Comparison of ENCODE assay signal across 8 cellular contexts in the genomic region with DNA sequence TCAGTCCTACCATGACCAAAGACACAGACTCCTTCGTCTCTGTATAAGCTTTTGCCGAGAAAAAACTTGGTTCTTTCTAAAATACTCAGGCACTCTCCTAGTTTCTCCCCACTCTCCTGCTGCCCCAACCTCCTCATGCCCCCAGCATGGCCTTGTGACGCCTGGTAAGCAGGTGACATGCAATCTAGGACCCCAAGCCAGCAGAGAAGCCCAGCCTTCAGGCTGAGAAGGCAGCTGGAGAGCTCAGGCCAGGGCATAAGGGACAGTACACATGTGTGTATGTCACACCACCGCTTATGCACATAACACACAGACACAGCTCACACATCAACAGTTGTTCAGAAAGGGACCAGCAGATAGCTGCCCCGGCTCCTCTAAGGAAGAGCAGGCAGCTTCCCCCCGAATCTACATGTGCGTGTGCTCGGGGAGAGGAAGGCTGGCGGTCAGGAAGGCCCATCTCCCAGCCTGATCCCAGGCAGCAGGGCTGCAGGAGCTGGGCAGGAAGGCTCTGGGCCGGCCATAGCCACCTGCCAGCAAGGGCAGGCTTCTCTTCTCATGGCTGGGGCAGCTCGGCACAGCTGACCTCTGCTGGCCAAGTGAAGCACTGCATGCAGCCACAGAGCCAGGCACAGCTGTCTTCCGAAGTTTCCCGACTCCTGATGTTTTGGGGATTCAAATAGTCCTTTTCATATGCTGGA. TPM values are rescaled to one million over a fixed set of nuclear protein-coding genes. Genes with fewer than 3 reads are reported as not detected.
A peak's percentile ranks its signal among the peaks of the same experiment; 100 is the strongest.
DNase-seq lines count a peak whose midpoint lies in the region; ATAC-seq and TF ChIP-seq lines count a peak whose summit lies in the region.

No MANE protein-coding gene starts in this region.

- in situ Hi-C loops in mammary epithelial cell (cut with MboI; ENCODE audit: low sequenced_read_pairs in 2 of 2): loop anchor here in 1 of 2 donors (25.0 kb wide), 1 partner anchor 353 kb away; the partner anchor contains the start of gene YKT6

- no peak for ATAC-seq in HG03571 (IDR thresholded peaks at IDR 0.05; ENCODE audit: unreplicated experiment)

- no peak overlapping the region for H3K9ac ChIP-seq in mammary epithelial cell (ENCODE audit: insufficient read depth, low read length)

- H3K4me2 ChIP-seq in mammary epithelial cell (ENCODE audit: insufficient read depth, low read depth, low read length): no peak overlapping the region

- DNase-seq in DMS53 (lab: John Stamatoyannopoulos, UW): peak; percentile 85
- DNase-seq in H4 (ENCODE audit: low spot score): peak; percentile 73
- DNase-seq in NCI-H1694 treated with DMSO at 0.1 percent for 48 hours (lab: John Stamatoyannopoulos, UW): peak; percentile 30
- peak; percentile 22 to 55 (median 30) for DNase-seq in activated CD4-positive, CD25-positive, alpha-beta regulatory T cell (lab: John Stamatoyannopoulos, UW)
- DNase-seq in mammary epithelial cell: peak; percentile 42
- no peak for DNase-seq in kidney epithelial cell (ENCODE audit: low read depth)
- DNase-seq in stimulated activated CD4-positive, alpha-beta T cell treated with anti-CD3 and anti-CD28 coated beads, Interleukin-2, amount 100 ng/mL, for 4 hours (ENCODE audit: low read depth): peak; percentile 36

- H3K27me3 ChIP-seq in mammary epithelial cell (ENCODE audit: insufficient read depth, low read length) (no peaks in the 10 kb centered on the region), kidney epithelial cell (ENCODE audit: control insufficient read depth, insufficient read depth, low read length) (no peaks in the 10 kb centered on the region)

- no TSS peak for BruUV-seq in mammary epithelial cell (replicated peaks; lab: Mats Ljungman, UMichigan)

- intact Hi-C loops in mammary epithelial cell (cut with micrococcal nuclease): loop anchor here (1.0 to 10.0 kb wide), 6 partner anchors 75 to 433 kb away; partner anchors contain the start of gene NUDCD3

- TF ChIP-seq CTCF in mammary epithelial cell (conservative IDR thresholded peaks at IDR 0.05 in 1 of 2, IDR thresholded peaks at IDR 0.05 in 1 of 2; ENCODE audit: extremely low read depth in 1 of 2, insufficient read depth in 1 of 2, low read depth in 1 of 2, low read length in 2 of 2) (peak; percentile 98 to 99), kidney epithelial cell (IDR thresholded peaks at IDR 0.05; ENCODE audit: insufficient read depth, low read length, poor library complexity, severe bottlenecking) (peak; percentile 97)

- no peaks in the 10 kb centered on the region for H4K20me1 ChIP-seq in mammary epithelial cell (ENCODE audit: insufficient read depth, low read length)

- H3K4me3 ChIP-seq in mammary epithelial cell (replicated peaks in 1 of 3; ENCODE audit: insufficient read depth in 1 of 3, low read depth in 2 of 3, low read length in 3 of 3) (no peak overlapping the region), kidney epithelial cell (ENCODE audit: low read depth, low read length) (no peak overlapping the region)

- CTCF ChIA-PET in mammary epithelial cell (lab: Charles Lee; ENCODE audit: low non-redundant PET): interaction anchor here (0.5 to 1.3 kb wide), 5 partner anchors 217 to 571 kb away, joined by 4 read pairs; no protein-coding TSS in a partner anchor

- H3K27ac ChIP-seq in mammary epithelial cell (ENCODE audit: insufficient read depth, low read depth, low read length): no peak overlapping the region

- H3K36me3 ChIP-seq in mammary epithelial cell (ENCODE audit: insufficient read depth, low read length) (peaks cover 27% of the 10 kb centered on the region), kidney epithelial cell (ENCODE audit: control insufficient read depth, insufficient read depth, low read length) (peaks cover 8% of the 10 kb centered on the region)

- no peaks in the 10 kb centered on the region for H3K4me1 ChIP-seq in mammary epithelial cell (ENCODE audit: insufficient read depth, low read length)

- no peak overlapping the region for H2AFZ ChIP-seq in mammary epithelial cell (ENCODE audit: low read depth, low read length)

- dilution Hi-C loops in mammary epithelial cell (cut with HindIII; ENCODE audit: low sequenced_read_pairs): loop anchor here (5.0 kb wide), 2 partner anchors 73 to 318 kb away; partner anchors contain the start of gene NUDCD3

- no peaks in the 10 kb centered on the region for H3K9me3 ChIP-seq in mammary epithelial cell (replicated peaks; ENCODE audit: insufficient read depth, low read length)

- H3K79me2 ChIP-seq in mammary epithelial cell (ENCODE audit: insufficient read depth, low read length): peaks cover 29% of the 10 kb centered on the region

- WGBS in mammary epithelial cell (ENCODE audit: low coverage, missing lambda C conversion rate): 60% methylated on average over 5 of the region's 13 CpGs

RNA-seq across cellular contexts. Expression of gene DDX56, which starts 8.5 kb away (rescaled TPM):
- total RNA-seq in H4 (2014; rRNA removed; shearing (Covaris generic)): 166 and 182 TPM in 2 replicates
- total RNA-seq in mammary epithelial cell (10 to 100 TPM; 51.3 to 85.8 TPM), kidney epithelial cell (67.9 and 96.8 TPM in 2 replicates)
- polyA plus RNA-seq in mammary epithelial cell: 78.1 TPM
- 87.3 TPM for polyA minus RNA-seq in mammary epithelial cell

RNA-seq across cellular contexts. Expression of gene TMED4, which starts 16.8 kb away (rescaled TPM):
- total RNA-seq in H4 (2014; rRNA removed; shearing (Covaris generic)): 289 and 353 TPM in 2 replicates
- total RNA-seq in mammary epithelial cell (10 to 100 TPM; 48.2 to 87.9 TPM), kidney epithelial cell (159 and 201 TPM in 2 replicates)
- 61.8 TPM for polyA plus RNA-seq in mammary epithelial cell
- 37.2 TPM for polyA minus RNA-seq in mammary epithelial cell

RNA-seq across cellular contexts. Expression of gene NPC1L1, which starts 24.1 kb away (rescaled TPM):
- total RNA-seq in H4 (2014; rRNA removed; shearing (Covaris generic)): 0.10 TPM in 1 of 2 replicates, not detected in the other
- total RNA-seq in mammary epithelial cell: not detected
- polyA plus RNA-seq in mammary epithelial cell: not detected
- not detected for polyA minus RNA-seq in mammary epithelial cell
- total RNA-seq in kidney epithelial cell: 0.96 and 1.5 TPM in 2 replicates

RNA-seq across cellular contexts. Expression of gene OGDH, which starts 41.2 kb away (rescaled TPM):
- total RNA-seq in H4 (2014; rRNA removed; shearing (Covaris generic)): 67.1 and 93.7 TPM in 2 replicates
- total RNA-seq in mammary epithelial cell: 10 to 100 TPM; 82.4 to 96.9 TPM
- polyA plus RNA-seq in mammary epithelial cell: 81.2 TPM
- polyA minus RNA-seq in mammary epithelial cell: 222 TPM
- 61.2 and 65.2 TPM in 2 replicates for total RNA-seq in kidney epithelial cell
